In the genomic region with DNA sequence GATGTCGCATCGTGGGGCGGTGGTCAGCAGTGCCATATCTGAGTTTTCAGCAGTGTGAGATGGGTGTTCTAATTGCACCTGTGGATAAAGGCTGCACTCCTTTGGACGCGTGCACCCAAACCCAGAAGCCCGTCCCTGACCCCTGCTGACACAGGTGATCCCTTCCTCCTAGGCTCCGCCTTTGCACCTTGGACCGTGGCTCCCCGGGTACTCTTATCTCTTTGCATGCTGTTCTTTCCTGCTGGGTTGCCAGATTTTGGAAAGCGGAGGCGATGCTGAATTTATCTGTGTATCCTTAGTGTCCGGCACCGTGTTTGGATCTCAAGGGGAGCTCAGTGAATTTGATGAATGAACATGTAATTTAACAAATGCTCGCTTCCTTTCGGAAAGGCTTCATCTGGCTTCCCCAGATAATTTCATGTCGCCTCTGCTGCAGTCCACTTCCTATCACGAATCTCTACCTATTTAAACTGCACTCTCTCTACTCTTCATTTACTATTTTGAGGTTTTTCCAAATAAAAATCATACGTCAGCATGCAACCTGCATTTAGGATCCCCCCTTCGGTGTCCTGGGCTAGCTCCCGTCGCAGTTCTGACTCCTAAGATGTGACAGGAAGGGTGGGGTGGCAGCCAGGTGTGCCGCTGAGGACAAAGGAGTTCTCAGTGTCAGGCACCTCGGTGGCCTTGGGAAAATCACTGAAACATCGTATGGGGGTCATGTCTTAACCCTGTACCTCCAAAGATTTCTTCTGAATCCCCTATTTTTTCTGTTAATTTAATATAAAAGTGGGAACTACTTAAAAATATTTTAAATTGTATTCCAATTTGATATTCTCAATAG, we compare ENCODE assay signal across 8 cellular contexts. TPM values are rescaled to one million over a fixed set of nuclear protein-coding genes. Genes with fewer than 3 reads are reported as not detected.
DNase-seq lines count a peak whose midpoint lies in the region; ATAC-seq, FAIRE-seq and TF ChIP-seq lines count a peak whose summit lies in the region.

No MANE protein-coding gene starts in this region.

- peak overlapping the region; percentile 92 to 97 (median 96) for H3K4me3 ChIP-seq in endothelial cell of umbilical vein (replicated peaks in 1 of 3; ENCODE audit: insufficient read depth in 1 of 3, low read depth in 1 of 3, low read length in 3 of 3)
- H3K4me3 ChIP-seq in muscle layer of duodenum (ENCODE audit: low read depth in 1 of 2, low read length in 2 of 2) = peak overlapping the region; percentile 64 to 84

- H3K9me3 ChIP-seq in endothelial cell of umbilical vein (replicated peaks; ENCODE audit: control insufficient read depth, insufficient read depth, low read length) = no peaks in the 10 kb centered on the region
- no peaks in the 10 kb centered on the region for H3K9me3 ChIP-seq in muscle layer of duodenum (ENCODE audit: control insufficient read depth in 1 of 2, low read length in 2 of 2)

- H3K79me2 ChIP-seq in endothelial cell of umbilical vein (ENCODE audit: control insufficient read depth, insufficient read depth, low read length) = peaks cover 26% of the 10 kb centered on the region

- H3K4me2 ChIP-seq in endothelial cell of umbilical vein (ENCODE audit: insufficient read depth, low read length) = peak overlapping the region; percentile 92

- no peak for TF ChIP-seq POLR2A in endothelial cell of umbilical vein (IDR thresholded peaks at IDR 0.05; ENCODE audit: low read depth, low read length)

- peak; percentile 24 for ATAC-seq in HG03175 (IDR thresholded peaks at IDR 0.05; ENCODE audit: unreplicated experiment)

- DNase-seq in NCI-H1092 treated with DMSO at 0.1 percent for 48 hours (lab: John Stamatoyannopoulos, UW) (peak; percentile 51), NCI-H1092 (lab: John Stamatoyannopoulos, UW) (no peak), SW480 (ENCODE audit: low spot score) (peak; percentile 78), endothelial cell of umbilical vein (ENCODE audit: low read depth, low spot score) (no peak), SW 1271 (lab: John Stamatoyannopoulos, UW) (no peak), pons (ENCODE audit: low spot score) (no peak)

- H4K20me1 ChIP-seq in endothelial cell of umbilical vein (replicated peaks; ENCODE audit: control insufficient read depth, extremely low read depth, insufficient read depth, low read length) = no peaks in the 10 kb centered on the region

- FAIRE-seq in endothelial cell of umbilical vein (lab: Jason Lieb, UNC) = peak; percentile 12

- dilution Hi-C loops in endothelial cell of umbilical vein (cut with MboI; ENCODE audit: extremely low pct_ligation_motif_present, low sequenced_read_pairs) = no loop called here

- H3K27ac ChIP-seq in endothelial cell of umbilical vein (ENCODE audit: insufficient read depth, low read depth, low read length) = no peak overlapping the region
- H3K27ac ChIP-seq in muscle layer of duodenum (ENCODE audit: low read length) = peak overlapping the region; percentile 77

- H3K4me1 ChIP-seq in endothelial cell of umbilical vein (ENCODE audit: control insufficient read depth, extremely low read depth, insufficient read depth, low read length) = peaks cover 27% of the 10 kb centered on the region
- peaks cover 6 to 15% of the 10 kb centered on the region in 2 donors for H3K4me1 ChIP-seq in muscle layer of duodenum (ENCODE audit: control insufficient read depth in 1 of 2, insufficient read depth in 2 of 2, low read length in 2 of 2)

- peak overlapping the region; percentile 94 for H2AFZ ChIP-seq in endothelial cell of umbilical vein (ENCODE audit: low read depth, low read length)

- no TSS peak for BruUV-seq in endothelial cell of umbilical vein (replicated peaks; lab: Mats Ljungman, UMichigan)

- H3K27me3 ChIP-seq in endothelial cell of umbilical vein (ENCODE audit: control insufficient read depth in 2 of 2, insufficient read depth in 2 of 2, low read length in 2 of 2) (peaks cover 0 to 6% of the 10 kb centered on the region in 2 experiments), muscle layer of duodenum (ENCODE audit: low read depth, low read length) (no peaks in the 10 kb centered on the region)

- intact Hi-C loops in endothelial cell of umbilical vein (cut with micrococcal nuclease) = loop anchor here (2.0 to 5.0 kb wide), 3 partner anchors 236 to 664 kb away; a partner anchor contains a TSS

- no peaks in the 10 kb centered on the region for H3K36me3 ChIP-seq in endothelial cell of umbilical vein (ENCODE audit: control insufficient read depth in 2 of 2, extremely low read depth in 1 of 2, insufficient read depth in 2 of 2, low read length in 2 of 2)
- no peaks in the 10 kb centered on the region for H3K36me3 ChIP-seq in muscle layer of duodenum (ENCODE audit: control insufficient read depth in 1 of 2, insufficient read depth in 2 of 2, low read length in 2 of 2)

- no peak for TF ChIP-seq CTCF in endothelial cell of umbilical vein (IDR thresholded peaks at IDR 0.05; ENCODE audit: extremely low read depth in 1 of 2, insufficient read depth in 1 of 2, low read depth in 1 of 2, low read length in 2 of 2)

- peak overlapping the region; percentile 88 for H3K9ac ChIP-seq in endothelial cell of umbilical vein (replicated peaks; ENCODE audit: extremely low read depth, insufficient read depth, low read length)

- POLR2A ChIA-PET in endothelial cell of umbilical vein (lab: Charles Lee) = no interaction called here

- CTCF ChIA-PET in endothelial cell of umbilical vein (lab: Charles Lee) = interaction anchor here (1.0 to 2.0 kb wide), 9 partner anchors 13 to 403 kb away, joined by 4 to 107 read pairs (median 4); no protein-coding TSS in a partner anchor

- H3K9me1 ChIP-seq in endothelial cell of umbilical vein (replicated peaks; ENCODE audit: control insufficient read depth, extremely low read depth, insufficient read depth, low read length) = no peaks in the 10 kb centered on the region

TF ChIP-seq in endothelial cell of umbilical vein, 7 proteins besides CTCF, POLR2A, EP300 and RAD21:
- no peak for TF ChIP-seq POLR2AphosphoS5 (IDR thresholded peaks at IDR 0.05; ENCODE audit: insufficient read depth, low read depth, low read length)
- TF ChIP-seq, protein P1, sequence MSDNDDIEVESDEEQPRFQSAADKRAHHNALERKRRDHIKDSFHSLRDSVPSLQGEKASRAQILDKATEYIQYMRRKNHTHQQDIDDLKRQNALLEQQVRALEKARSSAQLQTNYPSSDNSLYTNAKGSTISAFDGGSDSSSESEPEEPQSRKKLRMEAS (IDR thresholded peaks at IDR 0.05; ENCODE audit: insufficient read depth, insufficient read length) = no peak
TF ChIP-seq in endothelial cell of umbilical vein: peak in this region for 0.

RNA-seq across cellular contexts. Expression of a gene that starts 0.8 kb away (rescaled TPM):
- total RNA-seq in endothelial cell of umbilical vein = 27.4 and 30.2 TPM in 2 replicates
- 15.7 and 18.8 TPM in 2 replicates for polyA plus RNA-seq in endothelial cell of umbilical vein
- polyA plus RNA-seq in endothelial cell of umbilical vein (2011; cell fraction: cytosol; rRNA removed) = 11.7 and 13.0 TPM in 2 replicates
- polyA plus RNA-seq in endothelial cell of umbilical vein (2011; cell fraction: nucleus; rRNA removed) = 4.6 and 4.9 TPM in 2 replicates
- 34.6 and 43.8 TPM in 2 replicates for polyA plus RNA-seq in endothelial cell of umbilical vein (2012)
- polyA minus RNA-seq in endothelial cell of umbilical vein = 24.0 and 26.1 TPM in 2 replicates
- polyA minus RNA-seq in endothelial cell of umbilical vein (2011; cell fraction: cytosol; rRNA and poly(A)+ RNA removed) = 23.8 TPM
- polyA minus RNA-seq in endothelial cell of umbilical vein (2011; cell fraction: nucleus; rRNA and poly(A)+ RNA removed) = 2.6 and 4.0 TPM in 2 replicates

RNA-seq across cellular contexts. Expression of a gene that starts 53.8 kb away (rescaled TPM):
- total RNA-seq in endothelial cell of umbilical vein = 7.0 and 7.3 TPM in 2 replicates
- polyA plus RNA-seq in endothelial cell of umbilical vein = 1.0 and 1.3 TPM in 2 replicates
- polyA plus RNA-seq in endothelial cell of umbilical vein (2011; cell fraction: cytosol; rRNA removed) = 1.7 and 1.8 TPM in 2 replicates
- 2.2 and 2.3 TPM in 2 replicates for polyA plus RNA-seq in endothelial cell of umbilical vein (2011; cell fraction: nucleus; rRNA removed)
- 2.6 and 5.4 TPM in 2 replicates for polyA plus RNA-seq in endothelial cell of umbilical vein (2012)
- polyA minus RNA-seq in endothelial cell of umbilical vein = 5.6 and 6.5 TPM in 2 replicates
- 1.7 TPM for polyA minus RNA-seq in endothelial cell of umbilical vein (2011; cell fraction: cytosol; rRNA and poly(A)+ RNA removed)
- polyA minus RNA-seq in endothelial cell of umbilical vein (2011; cell fraction: nucleus; rRNA and poly(A)+ RNA removed) = 3.3 and 4.0 TPM in 2 replicates

Comparison
In these comparisons a context has a peak if more than half of its experiments do, and no peak if none do; other contexts are left out.
1. DNase-seq: peak in NCI-H1092 treated with DMSO at 0.1 percent for 48 hours (single experiment) and SW480 (single experiment); none in NCI-H1092 (single experiment), endothelial cell of umbilical vein (single experiment), SW 1271 (0 of 2) and pons (single experiment).